2 cellular contexts compared by ENCODE assay signal in the genomic region with DNA sequence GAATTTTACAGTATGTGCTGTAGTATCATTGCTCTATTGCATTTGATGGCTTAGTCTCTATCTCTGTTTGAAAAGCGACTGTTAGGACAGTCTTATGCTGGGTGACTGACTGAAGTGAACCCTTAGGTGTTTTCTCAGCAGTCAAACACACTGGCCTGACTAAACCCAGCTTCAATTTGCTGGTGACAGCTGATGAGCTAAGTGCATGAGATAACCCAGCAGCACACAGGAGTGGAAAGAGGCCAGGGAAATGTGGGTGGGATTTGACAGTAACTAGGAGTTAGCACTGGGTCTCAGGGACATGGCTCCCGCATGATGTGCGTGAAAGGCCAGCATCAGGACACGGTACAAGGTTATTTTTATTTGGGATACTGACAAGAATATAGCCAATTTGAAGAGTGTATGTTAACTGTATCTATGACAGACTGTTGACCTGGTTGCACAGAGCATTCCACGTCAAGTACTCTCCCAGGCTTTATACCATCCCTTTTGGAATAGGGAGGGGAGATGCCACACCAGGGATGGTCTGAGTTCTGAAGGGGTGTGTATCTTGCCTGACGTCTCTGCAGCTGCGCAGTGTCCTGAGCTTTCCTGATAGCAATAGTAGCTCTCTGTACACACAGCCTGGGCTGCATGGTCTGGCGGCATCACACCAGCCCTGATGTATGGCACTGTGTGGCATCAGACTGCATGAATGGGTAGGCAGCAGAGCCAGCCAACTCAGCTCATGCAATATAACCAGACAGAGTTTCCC.
TF ChIP-seq lines count a peak whose summit lies in the region.

No MANE protein-coding gene starts in this region.

TF ChIP-seq in IMR-90, 13 proteins besides CTCF, POLR2A, EP300 and RAD21:
- TF ChIP-seq CHD1 (IDR thresholded peaks at IDR 0.05; ENCODE audit: low read depth, low read length), result no peak
- TF ChIP-seq, protein P1, sequence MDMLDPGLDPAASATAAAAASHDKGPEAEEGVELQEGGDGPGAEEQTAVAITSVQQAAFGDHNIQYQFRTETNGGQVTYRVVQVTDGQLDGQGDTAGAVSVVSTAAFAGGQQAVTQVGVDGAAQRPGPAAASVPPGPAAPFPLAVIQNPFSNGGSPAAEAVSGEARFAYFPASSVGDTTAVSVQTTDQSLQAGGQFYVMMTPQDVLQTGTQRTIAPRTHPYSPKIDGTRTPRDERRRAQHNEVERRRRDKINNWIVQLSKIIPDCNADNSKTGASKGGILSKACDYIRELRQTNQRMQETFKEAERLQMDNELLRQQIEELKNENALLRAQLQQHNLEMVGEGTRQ (IDR thresholded peaks at IDR 0.05; ENCODE audit: low read depth, low read length), result no peak
TF ChIP-seq in IMR-90: peak in this region for 0.

TF ChIP-seq in H1, 55 proteins besides CTCF, POLR2A, EP300 and RAD21:
- TF ChIP-seq TBP (IDR thresholded peaks at IDR 0.05; ENCODE audit: low read depth, low read length) (no peak), EZH2 (IDR thresholded peaks at IDR 0.05; ENCODE audit: low read depth, low read length, severe bottlenecking) (no peak), SP1 (IDR thresholded peaks at IDR 0.05; ENCODE audit: low read depth, low read length) (no peak)
